Comparison of ENCODE assay signal across 22 cellular contexts in the genomic region with DNA sequence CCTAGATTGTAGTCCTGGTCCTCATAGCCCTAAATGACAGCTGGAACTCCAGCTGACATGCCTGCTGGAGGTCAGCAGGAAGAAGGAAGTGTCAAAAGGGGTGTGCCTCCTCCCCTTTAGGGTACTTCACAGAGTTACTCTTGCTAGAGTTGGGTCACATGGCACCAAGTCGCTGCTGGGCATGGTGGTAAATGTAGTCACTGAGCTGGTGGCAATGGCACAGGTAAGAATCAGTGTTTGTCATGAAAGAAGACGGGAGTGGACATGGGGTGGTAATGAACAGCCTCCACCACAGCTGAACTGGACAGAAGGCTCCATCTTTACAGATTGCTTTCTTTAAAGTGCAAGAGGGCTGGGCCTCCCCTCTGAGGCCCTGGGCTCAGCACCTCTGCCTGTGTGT.
"Had no signal": no experiment of that assay in that cellular context is flagged by ENCODE, and none has a peak within 500 bp of the region (broad histone marks: within the 10 kb centered on the region; RNA-seq: fewer than 3 reads in every experiment).

No MANE protein-coding gene starts in this region.

- H3K4me3 Mint-ChIP-seq: activated CD4-positive, alpha-beta memory T cell treated with anti-CD3 and anti-CD28 coated beads, Interleukin-2, amount 10 ng/mL, durations not matched to agents 7 days and 5 days; activated CD4-positive, alpha-beta T cell treated with anti-CD3 and anti-CD28 coated beads for 36 hours; activated naive CD4-positive, alpha-beta T cell treated with anti-CD3 and anti-CD28 coated beads for 36 hours; activated naive CD8-positive, alpha-beta T cell; activated T-cell treated with anti-CD3 and anti-CD28 coated beads, Interleukin-2, amount 50 U/mL, for 24 hours; activated T-helper 1 cell treated with anti-CD3 and anti-CD28 coated beads, Interleukin-12 subunit alpha, Interleukin-12 subunit beta, Interleukin-2, Interleukin-4 antibody, amounts not matched to agents 30 ng/mL and 10 ng/mL and 1 ng/mL, durations not matched to agents 14 hours and 24 hours and 36 hours; T-cell had no signal

- DNase-seq: activated CD4-positive, alpha-beta memory T cell treated with anti-CD3 and anti-CD28 coated beads, Interleukin-2, amount 10 ng/mL, durations not matched to agents 7 days and 5 days; activated CD4-positive, alpha-beta T cell treated with anti-CD3 and anti-CD28 coated beads for 36 hours; activated CD4-positive, alpha-beta T cell treated with anti-CD3 and anti-CD28 coated beads, Interleukin-2, amount 50 U/mL, for 1 hour; activated gamma-delta T cell; activated naive CD4-positive, alpha-beta T cell treated with anti-CD3 and anti-CD28 coated beads for 36 hours; activated T-cell treated with anti-CD3 and anti-CD28 coated beads, Interleukin-2, amount 50 U/mL, for 24 hours; anterior cingulate cortex; KG1; NCI-H1048; NCI-H146; NCI-H187 treated with DMSO at 0.1 percent for 48 hours; NCI-H2081 treated with DMSO at 0.1 percent for 48 hours; NCI-H446; NCI-H524; PC-9; T-cell; T-helper 2 cell; T1000 had no signal

- H3K27me3 Mint-ChIP-seq: activated CD4-positive, alpha-beta memory T cell treated with anti-CD3 and anti-CD28 coated beads, Interleukin-2, amount 10 ng/mL, durations not matched to agents 7 days and 5 days; activated CD4-positive, alpha-beta T cell treated with anti-CD3 and anti-CD28 coated beads for 36 hours; activated naive CD8-positive, alpha-beta T cell; activated T-cell treated with anti-CD3 and anti-CD28 coated beads, Interleukin-2, amount 50 U/mL, for 24 hours; T-cell had no signal

- H3K9me3 Mint-ChIP-seq: activated CD4-positive, alpha-beta memory T cell treated with anti-CD3 and anti-CD28 coated beads, Interleukin-2, amount 10 ng/mL, durations not matched to agents 7 days and 5 days; activated T-cell treated with anti-CD3 and anti-CD28 coated beads, Interleukin-2, amount 50 U/mL, for 24 hours; activated T-helper 1 cell treated with anti-CD3 and anti-CD28 coated beads, Interleukin-12 subunit alpha, Interleukin-12 subunit beta, Interleukin-2, Interleukin-4 antibody, amounts not matched to agents 30 ng/mL and 10 ng/mL and 1 ng/mL, durations not matched to agents 14 hours and 24 hours and 36 hours had no signal

- H3K4me3 ChIP-seq: PC-9, SK-N-MC had no signal

- ATAC-seq: activated CD4-positive, alpha-beta T cell treated with anti-CD3 and anti-CD28 coated beads for 36 hours; T-cell had no signal

- H3K4me1 Mint-ChIP-seq: activated CD4-positive, alpha-beta memory T cell treated with anti-CD3 and anti-CD28 coated beads, Interleukin-2, amount 10 ng/mL, durations not matched to agents 7 days and 5 days; activated CD4-positive, alpha-beta T cell treated with anti-CD3 and anti-CD28 coated beads for 36 hours; T-cell had no signal

- H3K27ac Mint-ChIP-seq: activated CD4-positive, alpha-beta memory T cell treated with anti-CD3 and anti-CD28 coated beads, Interleukin-2, amount 10 ng/mL, durations not matched to agents 7 days and 5 days; activated CD4-positive, alpha-beta T cell treated with anti-CD3 and anti-CD28 coated beads for 36 hours; activated naive CD4-positive, alpha-beta T cell treated with anti-CD3 and anti-CD28 coated beads for 36 hours; activated naive CD8-positive, alpha-beta T cell; activated T-cell treated with anti-CD3 and anti-CD28 coated beads, Interleukin-2, amount 50 U/mL, for 24 hours; activated T-helper 1 cell treated with anti-CD3 and anti-CD28 coated beads, Interleukin-12 subunit alpha, Interleukin-12 subunit beta, Interleukin-2, Interleukin-4 antibody, amounts not matched to agents 30 ng/mL and 10 ng/mL and 1 ng/mL, durations not matched to agents 14 hours and 24 hours and 36 hours; T-cell had no signal

- H3K27ac ChIP-seq: PC-9, SK-N-MC, VCaP had no signal
